8 cellular contexts compared by ENCODE assay signal in genomic region chr12:6867407-6868210, GRCh38. TPM values are rescaled to one million over a fixed set of nuclear protein-coding genes. Genes with fewer than 3 reads are reported as not detected.
A peak's percentile ranks its signal among the peaks of the same experiment; 100 is the strongest.
DNase-seq lines count a peak whose midpoint lies in the region; ATAC-seq, FAIRE-seq and TF ChIP-seq lines count a peak whose summit lies in the region.

Gene TPI1 (plus strand): TSS chr12:6867531. CDS start chr12:6867567, 36 bp downstream.

- TF ChIP-seq CTCF in kidney (IDR thresholded peaks at IDR 0.05; ENCODE audit: borderline replicate concordance, extremely low read depth, insufficient read depth), result no peak

- DNase-seq in NCI-H2196 (lab: John Stamatoyannopoulos, UW; ENCODE audit: unreplicated experiment) (peak; percentile 45), NCI-H2196 treated with DMSO at 0.1 percent for 48 hours (lab: John Stamatoyannopoulos, UW; ENCODE audit: unreplicated experiment) (no peak), NCI-H2107 (lab: John Stamatoyannopoulos, UW) (peak; percentile 76), cerebellar nuclear complex (lab: John Stamatoyannopoulos, UW) (peak; percentile 16 to 47), kidney (peak; percentile 97)
- DNase-seq in activated CD4-positive, CD25-positive, alpha-beta regulatory T cell treated with anti-CD3 and anti-CD28 coated beads, Interleukin-2, amount 50 U/mL, for 72 hours, result peak; percentile 83
- DNase-seq in stimulated activated CD4-positive, alpha-beta T cell treated with anti-CD3 and anti-CD28 coated beads, Interleukin-15, amount 100 ng/mL, for 1 hour (ENCODE audit: low read depth in 1 of 2, low spot score in 1 of 2), result peak; percentile 61 to 74

- peak within 1 kb of the TSS; percentile 76 for H3K9ac ChIP-seq in kidney (ENCODE audit: low read length in 2 of 2)

- H3K36me3 ChIP-seq in kidney (ENCODE audit: control insufficient read depth in 1 of 2, insufficient read depth in 2 of 2, low read length in 2 of 2), result peaks cover 16 to 35% of the 10 kb centered on the region in 2 donors

- peak; percentile 54 for ATAC-seq in HG02938 (IDR thresholded peaks at IDR 0.05; ENCODE audit: unreplicated experiment)

- no peak for FAIRE-seq in kidney (lab: Jason Lieb, UNC)

- H3K4me1 ChIP-seq in kidney (ENCODE audit: control insufficient read depth in 1 of 2, insufficient read depth in 1 of 2, low read depth in 1 of 2, low read length in 2 of 2), result peaks cover 23 to 36% of the 10 kb centered on the region in 2 donors

- H3K9me3 ChIP-seq in kidney (ENCODE audit: control insufficient read depth in 1 of 2, low read length in 2 of 2), result no peaks in the 10 kb centered on the region

- intact Hi-C loops in kidney (cut with DNase I), result no loop called here

- H3K27ac ChIP-seq in kidney (ENCODE audit: low read depth in 2 of 2, low read length in 2 of 2), result peak within 1 kb of the TSS; percentile 95 to 96

- H3K4me3 ChIP-seq in kidney (ENCODE audit: low read length in 2 of 2), result peak within 1 kb of the TSS; percentile 80 to 85

RNA-seq across cellular contexts. Expression of gene TPI1, which starts in this region (rescaled TPM):
- 437 TPM for total RNA-seq in kidney
- 1,220 TPM for polyA plus RNA-seq in kidney (ENCODE audit: insufficient read depth, low read depth, low replicate concordance)
